Comparison of ENCODE assay signal across 13 cellular contexts in genomic region chr4:16573181-16573580, GRCh38.
DNase-seq lines count a peak whose midpoint lies in the region; ATAC-seq and TF ChIP-seq lines count a peak whose summit lies in the region.
"Had no signal": no experiment of that assay in that cellular context is flagged by ENCODE, and none has a peak within 500 bp of the region (broad histone marks: within the 10 kb centered on the region; RNA-seq: fewer than 3 reads in every experiment).

No MANE protein-coding gene starts in this region.

- no peaks in the 10 kb centered on the region for H3K27me3 ChIP-seq in adipocyte (replicated peaks; ENCODE audit: control insufficient read depth, insufficient read depth, low read length)
- H3K27me3 ChIP-seq in heart left ventricle: no peaks in the 10 kb centered on the region

- no peak for TF ChIP-seq POLR2A in heart left ventricle (IDR thresholded peaks at IDR 0.05)

- ATAC-seq in heart left ventricle (peak in 3 of 4 donors; percentile 10 to 65 (median 54)), HG03571 (IDR thresholded peaks at IDR 0.05; ENCODE audit: unreplicated experiment) (no peak)
- ATAC-seq: activated CD4-positive, CD25-positive, alpha-beta regulatory T cell treated with anti-CD3 and anti-CD28 coated beads, Interleukin-2, amount 50 U/mL, for 24 hours had no signal

- H3K4me1 ChIP-seq in adipocyte (ENCODE audit: control insufficient read depth, insufficient read depth, low read length): peaks cover 18% of the 10 kb centered on the region
- peaks cover 0 to 25% (median 16%) of the 10 kb centered on the region in 12 donors for H3K4me1 ChIP-seq in heart left ventricle

- WGBS in heart left ventricle, 4 donors: 54 to 77% (median 67%) methylated on average over 4 of the region's 4 CpGs

- H3K36me3 ChIP-seq in adipocyte (ENCODE audit: control insufficient read depth, insufficient read depth, low read length, severe bottlenecking) (no peaks in the 10 kb centered on the region), heart left ventricle (no peaks in the 10 kb centered on the region)
- H3K36me3 ChIP-seq: thoracic aorta had no signal

- H3K9me3 ChIP-seq in adipocyte (ENCODE audit: control insufficient read depth, low read length) (no peaks in the 10 kb centered on the region), heart left ventricle (no peaks in the 10 kb centered on the region)
- H3K9me3 ChIP-seq: thoracic aorta had no signal

- DNase-seq in H4 (ENCODE audit: low spot score) (peak; percentile 41), adipocyte (ENCODE audit: low read depth) (peak; percentile 9), heart left ventricle (peak in 2 of 5 donors; percentile 26 to 28), stromal cell of bone marrow (ENCODE audit: low read depth) (peak; percentile 52), AML-193 (lab: John Stamatoyannopoulos, UW) (no peak), G401 (ENCODE audit: low spot score) (no peak)
- DNase-seq: activated effector memory CD4-positive, alpha-beta T cell treated with Interleukin-2 at 50 U/mL for 16 hours; islet precursor cell; NCI-H1105 treated with DMSO at 0.1 percent for 48 hours; NCI-H2171 treated with DMSO at 0.1 percent for 48 hours had no signal

- peak overlapping the region in 7 of 12 donors; percentile 1 to 39 (median 22) for H3K27ac ChIP-seq in heart left ventricle
- H3K27ac ChIP-seq: thoracic aorta had no signal

- in situ Hi-C loops in G401 (cut with HindIII; ENCODE audit: low sequenced_read_pairs): no loop called here

- H3K4me3 ChIP-seq in adipocyte (ENCODE audit: low read length) (no peak overlapping the region), heart left ventricle (no peak overlapping the region)
- H3K4me3 ChIP-seq: thoracic aorta had no signal

- TF ChIP-seq CTCF in heart left ventricle (IDR thresholded peaks at IDR 0.05): no peak

- no peak overlapping the region for H3K9ac ChIP-seq in adipocyte (ENCODE audit: low read length)

- intact Hi-C loops in heart left ventricle (cut with DNase I): no loop called here

Comparison
In these comparisons a context has a peak if more than half of its experiments do, and no peak if none do; other contexts are left out.
1. DNase-seq: peak in H4 (single experiment), adipocyte (single experiment) and stromal cell of bone marrow (single experiment); none in AML-193 (0 of 2) and G401 (single experiment).